26 cellular contexts compared by ENCODE assay signal in genomic region chr7:132423594-132424200, GRCh38.
"Had no signal": no experiment of that assay in that cellular context is flagged by ENCODE, and none has a peak within 500 bp of the region (broad histone marks: within the 10 kb centered on the region; RNA-seq: fewer than 3 reads in every experiment).

No MANE protein-coding gene starts in this region.

- H3K4me3 ChIP-seq: esophagus muscularis mucosa, lower lobe of right lung, ovary, stomach, suprapubic skin, tibial nerve had no signal

- H3K9me3 ChIP-seq: esophagus muscularis mucosa, lower lobe of right lung, ovary, stomach, suprapubic skin, tibial nerve had no signal

- H3K27ac ChIP-seq: foreskin keratinocyte, lower lobe of right lung, ovary, stomach, tibial nerve had no signal

- H3K4me1 Mint-ChIP-seq: stimulated activated naive B cell treated with anti-CD40 and anti-IgM and Interleukin-4, amounts not matched to agents 10 μg/mL and 1 μg/mL and 100 μg/mL, for 72 hours had no signal

- H3K36me3 ChIP-seq: esophagus muscularis mucosa, lower lobe of right lung, ovary, stomach, suprapubic skin, tibial nerve had no signal

- H3K27me3 ChIP-seq: esophagus muscularis mucosa, foreskin keratinocyte, ovary, tibial nerve had no signal

- H3K27ac Mint-ChIP-seq: activated CD4-positive, alpha-beta memory T cell treated with anti-CD3 and anti-CD28 coated beads for 36 hours; activated CD4-positive, alpha-beta T cell treated with anti-CD3 and anti-CD28 coated beads, Interleukin-2, amount 10 ng/mL, durations not matched to agents 24 days and 14 days; activated T-helper 17 cell treated with anti-CD3 and anti-CD28 coated beads, Interleukin-2, amount 50 U/mL, for 72 hours; natural killer cell; progenitor cell of endocrine pancreas; stimulated activated naive B cell treated with anti-CD40 and anti-IgM and Interleukin-4, amounts not matched to agents 10 μg/mL and 1 μg/mL and 100 μg/mL, for 72 hours; T-helper 17 cell had no signal

- DNase-seq: activated CD4-positive, alpha-beta memory T cell treated with anti-CD3 and anti-CD28 coated beads for 36 hours; activated CD4-positive, alpha-beta T cell treated with anti-CD3 and anti-CD28 coated beads, Interleukin-2, amount 10 ng/mL, durations not matched to agents 24 days and 14 days; activated CD4-positive, CD25-positive, alpha-beta regulatory T cell treated with anti-CD3 and anti-CD28 coated beads, Interleukin-2, amount 50 U/mL, for 72 hours; activated gamma-delta T cell treated with Interleukin-2 at 50 U/mL for 16 hours; activated naive CD4-positive, alpha-beta T cell treated with anti-CD3 and anti-CD28 coated beads, Interleukin-2, amount 50 U/mL, for 16 hours; activated T-cell treated with anti-CD3 and anti-CD28 coated beads, Interleukin-2, amount 50 U/mL, for 4 hours; amygdala; dermis blood vessel endothelial cell; effector CD4-positive, alpha-beta T cell; foreskin keratinocyte; lower lobe of right lung; natural killer cell; ovary; stimulated activated CD4-positive, alpha-beta T cell treated with anti-CD3 and anti-CD28 coated beads, Interleukin-15, amount 100 ng/mL, for 24 hours; stimulated activated CD4-positive, alpha-beta T cell treated with anti-CD3 and anti-CD28 coated beads, Interleukin-2, amount 100 ng/mL, for 24 hours; stimulated activated naive B cell treated with anti-CD40 and anti-IgM and Interleukin-4, amounts not matched to agents 10 μg/mL and 1 μg/mL and 100 μg/mL, for 72 hours; stomach; T-helper 17 cell; T1000 had no signal

- H3K4me3 Mint-ChIP-seq: activated CD4-positive, alpha-beta memory T cell treated with anti-CD3 and anti-CD28 coated beads for 36 hours; activated CD4-positive, alpha-beta T cell treated with anti-CD3 and anti-CD28 coated beads, Interleukin-2, amount 10 ng/mL, durations not matched to agents 24 days and 14 days; activated T-cell treated with anti-CD3 and anti-CD28 coated beads, Interleukin-2, amount 50 U/mL, for 4 hours; activated T-helper 17 cell treated with anti-CD3 and anti-CD28 coated beads, Interleukin-2, amount 50 U/mL, for 72 hours; natural killer cell; stimulated activated naive B cell treated with anti-CD40 and anti-IgM and Interleukin-4, amounts not matched to agents 10 μg/mL and 1 μg/mL and 100 μg/mL, for 72 hours; T-helper 17 cell had no signal

- H3K27me3 Mint-ChIP-seq: activated CD4-positive, alpha-beta memory T cell treated with anti-CD3 and anti-CD28 coated beads for 36 hours; T-helper 17 cell had no signal

- H3K36me3 Mint-ChIP-seq: stimulated activated naive B cell treated with anti-CD40 and anti-IgM and Interleukin-4, amounts not matched to agents 10 μg/mL and 1 μg/mL and 100 μg/mL, for 72 hours had no signal

- ATAC-seq: activated T-cell treated with anti-CD3 and anti-CD28 coated beads, Interleukin-2, amount 50 U/mL, for 4 hours; activated T-helper 17 cell treated with anti-CD3 and anti-CD28 coated beads, Interleukin-2, amount 50 U/mL, for 72 hours; foreskin keratinocyte; lower lobe of right lung; natural killer cell; stimulated activated naive B cell treated with anti-CD40 and anti-IgM and Interleukin-4, amounts not matched to agents 10 μg/mL and 1 μg/mL and 100 μg/mL, for 72 hours; T-helper 17 cell had no signal

- FAIRE-seq: bronchial epithelial cell, colon had no signal

- H3K4me1 ChIP-seq: foreskin keratinocyte, lower lobe of right lung, suprapubic skin had no signal
